ENCODE assay signal across 15 cellular contexts in genomic region chr19:15129856-15130580, GRCh38. TPM values are rescaled to one million over a fixed set of nuclear protein-coding genes. Genes with fewer than 3 reads are reported as not detected.
DNase-seq lines count a peak whose midpoint lies in the region; ATAC-seq and TF ChIP-seq lines count a peak whose summit lies in the region.
"Had no signal": no experiment of that assay in that cellular context is flagged by ENCODE, and none has a peak within 500 bp of the region (broad histone marks: within the 10 kb centered on the region; RNA-seq: fewer than 3 reads in every experiment).

No MANE protein-coding gene starts in this region.

- intact Hi-C loops in activated T-helper 1 cell treated with anti-CD3 and anti-CD28 coated beads, Interleukin-12 subunit alpha, Interleukin-12 subunit beta, Interleukin-2, Interleukin-4 antibody, amounts not matched to agents 30 ng/mL and 10 ng/mL and 1 ng/mL, durations not matched to agents 14 hours and 24 hours and 36 hours (cut with micrococcal nuclease) = loop anchor here (5.0 to 10.0 kb wide), 3 partner anchors 332 to 1412 kb away; partner anchors contain the start of genes CHERP and RASAL3

- TF ChIP-seq CTCF in type B pancreatic cell (conservative IDR thresholded peaks at IDR 0.05) = no peak

- no peaks in the 10 kb centered on the region for H3K79me2 ChIP-seq in mesendoderm (ENCODE audit: control insufficient read depth, insufficient read depth, low read length)

- no CpG with 5 or more reads among the region's 16 CpGs for WGBS in mesendoderm (ENCODE audit: extremely low coverage, insufficient coverage, low lambda C conversion rate)

- H3K27ac ChIP-seq in mesendoderm (ENCODE audit: low read depth, low read length) = no peak overlapping the region
- H3K27ac ChIP-seq: SK-N-MC had no signal

- no peaks in the 10 kb centered on the region for H3K4me1 ChIP-seq in mesendoderm (ENCODE audit: control insufficient read depth, low read depth, low read length)

- H3K4me2 ChIP-seq in mesendoderm (ENCODE audit: low read length) = no peak overlapping the region

- H3K9me3 Mint-ChIP-seq in activated T-helper 1 cell treated with anti-CD3 and anti-CD28 coated beads, Interleukin-12 subunit alpha, Interleukin-12 subunit beta, Interleukin-2, Interleukin-4 antibody, amounts not matched to agents 30 ng/mL and 10 ng/mL and 1 ng/mL, durations not matched to agents 14 hours and 24 hours and 36 hours = no peaks in the 10 kb centered on the region
- H3K9me3 Mint-ChIP-seq in type B pancreatic cell = no peaks in the 10 kb centered on the region

- H3K36me3 Mint-ChIP-seq in activated T-helper 1 cell treated with anti-CD3 and anti-CD28 coated beads, Interleukin-12 subunit alpha, Interleukin-12 subunit beta, Interleukin-2, Interleukin-4 antibody, amounts not matched to agents 30 ng/mL and 10 ng/mL and 1 ng/mL, durations not matched to agents 14 hours and 24 hours and 36 hours (ENCODE audit: low read depth) = no peaks in the 10 kb centered on the region
- H3K36me3 Mint-ChIP-seq in type B pancreatic cell = no peaks in the 10 kb centered on the region

- no peaks in the 10 kb centered on the region for H3K79me1 ChIP-seq in mesendoderm (ENCODE audit: low read length)

- no peak overlapping the region for H3K56ac ChIP-seq in mesendoderm (ENCODE audit: low read length)

- peaks cover 29% of the 10 kb centered on the region for H3K4me1 Mint-ChIP-seq in activated T-helper 1 cell treated with anti-CD3 and anti-CD28 coated beads, Interleukin-12 subunit alpha, Interleukin-12 subunit beta, Interleukin-2, Interleukin-4 antibody, amounts not matched to agents 30 ng/mL and 10 ng/mL and 1 ng/mL, durations not matched to agents 14 hours and 24 hours and 36 hours (ENCODE audit: low read depth)
- H3K4me1 Mint-ChIP-seq in type B pancreatic cell (ENCODE audit: unreplicated experiment) = peaks cover 9% of the 10 kb centered on the region

- peaks cover 2% of the 10 kb centered on the region for H3K27me3 Mint-ChIP-seq in activated T-helper 1 cell treated with anti-CD3 and anti-CD28 coated beads, Interleukin-12 subunit alpha, Interleukin-12 subunit beta, Interleukin-2, Interleukin-4 antibody, amounts not matched to agents 30 ng/mL and 10 ng/mL and 1 ng/mL, durations not matched to agents 14 hours and 24 hours and 36 hours (ENCODE audit: insufficient read depth)
- no peaks in the 10 kb centered on the region for H3K27me3 Mint-ChIP-seq in type B pancreatic cell

- no peak overlapping the region for H4K8ac ChIP-seq in mesendoderm (ENCODE audit: low read depth, low read length)

- H3K4me3 Mint-ChIP-seq in activated T-helper 1 cell treated with anti-CD3 and anti-CD28 coated beads, Interleukin-12 subunit alpha, Interleukin-12 subunit beta, Interleukin-2, Interleukin-4 antibody, amounts not matched to agents 30 ng/mL and 10 ng/mL and 1 ng/mL, durations not matched to agents 14 hours and 24 hours and 36 hours = peak overlapping the region; percentile 47
- peak overlapping the region; percentile 53 for H3K4me3 Mint-ChIP-seq in type B pancreatic cell

- H2AK5ac ChIP-seq in mesendoderm (ENCODE audit: low read length) = no peak overlapping the region

- H3K23ac ChIP-seq in mesendoderm (ENCODE audit: low read length) = no peak overlapping the region

- no peak overlapping the region for H2BK15ac ChIP-seq in mesendoderm (replicated peaks; ENCODE audit: low read depth)

- H2BK120ac ChIP-seq in mesendoderm (ENCODE audit: low read depth, low read length) = no peak overlapping the region

- no peak for ATAC-seq in HG03520 (IDR thresholded peaks at IDR 0.05; ENCODE audit: unreplicated experiment)

- H2BK5ac ChIP-seq in mesendoderm (ENCODE audit: low read length) = no peak overlapping the region

- H3K18ac ChIP-seq in mesendoderm (ENCODE audit: low read length) = no peak overlapping the region

- peak overlapping the region; percentile 91 for H3K27ac Mint-ChIP-seq in activated T-helper 1 cell treated with anti-CD3 and anti-CD28 coated beads, Interleukin-12 subunit alpha, Interleukin-12 subunit beta, Interleukin-2, Interleukin-4 antibody, amounts not matched to agents 30 ng/mL and 10 ng/mL and 1 ng/mL, durations not matched to agents 14 hours and 24 hours and 36 hours
- H3K27ac Mint-ChIP-seq in type B pancreatic cell = peak overlapping the region; percentile 96

- no peak overlapping the region for H4K5ac ChIP-seq in mesendoderm (ENCODE audit: low read length)

- H3K9ac ChIP-seq in mesendoderm (ENCODE audit: low read length) = no peak overlapping the region

- H3K36me3 ChIP-seq in mesendoderm (ENCODE audit: control insufficient read depth, insufficient read depth, low read length) = no peaks in the 10 kb centered on the region

- H3K4me3 ChIP-seq in mesendoderm (ENCODE audit: low read length) = no peak overlapping the region
- H3K4me3 ChIP-seq: SK-N-MC had no signal

- H3K4ac ChIP-seq in mesendoderm (ENCODE audit: low read depth, low read length) = no peak overlapping the region

- H3K27me3 ChIP-seq in mesendoderm (ENCODE audit: insufficient read depth, low read length, poor library complexity) = no peaks in the 10 kb centered on the region

- peak; percentile 53 for DNase-seq in activated CD8-positive, alpha-beta memory T cell treated with anti-CD3 and anti-CD28 coated beads, Interleukin-2, amount 50 U/mL, for 4 hours
- DNase-seq in activated CD8-positive, alpha-beta memory T cell treated with anti-CD3 and anti-CD28 coated beads for 24 hours = no peak
- DNase-seq in activated T-helper 1 cell treated with anti-CD3 and anti-CD28 coated beads, Interleukin-12 subunit alpha, Interleukin-12 subunit beta, Interleukin-2, Interleukin-4 antibody, amounts not matched to agents 30 ng/mL and 10 ng/mL and 1 ng/mL, durations not matched to agents 14 hours and 24 hours and 36 hours (ENCODE audit: low spot score) = no peak
- DNase-seq in mesendoderm (peak; percentile 28), type B pancreatic cell (ENCODE audit: extremely low spot score, unreplicated experiment) (no peak), NCI-H1417 (lab: John Stamatoyannopoulos, UW) (no peak), amygdala (lab: John Stamatoyannopoulos, UW) (no peak)
- DNase-seq: glutamatergic neuron, NCI-H2171 had no signal

RNA-seq across cellular contexts. Expression of gene SYDE1, which starts 22.8 kb away (rescaled TPM):
- 1.6 and 1.7 TPM in 2 replicates for total RNA-seq in activated T-helper 1 cell treated with anti-CD3 and anti-CD28 coated beads, Interleukin-12 subunit alpha, Interleukin-12 subunit beta, Interleukin-2, Interleukin-4 antibody, amounts not matched to agents 30 ng/mL and 10 ng/mL and 1 ng/mL, durations not matched to agents 14 hours and 24 hours and 36 hours
- polyA plus RNA-seq in mesendoderm (2013, experiment 1 of 2) = 9.7 TPM
- 9.9 TPM for polyA plus RNA-seq in mesendoderm (2013, experiment 2 of 2)
- 7.3 and 23.7 TPM in 2 replicates for total RNA-seq in type B pancreatic cell (ENCODE audit: low replicate concordance)

RNA-seq across cellular contexts. Expression of gene OR1I1, which starts 48.0 kb away (rescaled TPM):
- not detected in 2 replicates for total RNA-seq in activated T-helper 1 cell treated with anti-CD3 and anti-CD28 coated beads, Interleukin-12 subunit alpha, Interleukin-12 subunit beta, Interleukin-2, Interleukin-4 antibody, amounts not matched to agents 30 ng/mL and 10 ng/mL and 1 ng/mL, durations not matched to agents 14 hours and 24 hours and 36 hours
- not detected for polyA plus RNA-seq in mesendoderm (2013, experiment 1 of 2)
- not detected for polyA plus RNA-seq in mesendoderm (2013, experiment 2 of 2)
- total RNA-seq in type B pancreatic cell (ENCODE audit: low replicate concordance) = not detected in 2 replicates
- total RNA-seq: HT1080, mucosa of gallbladder, urinary bladder had no signal
- polyA plus RNA-seq: AG04450, urinary bladder had no signal

Comparison
In these comparisons a context has a peak if more than half of its experiments do, and no peak if none do; other contexts are left out.
1. DNase-seq: peak in activated CD8-positive, alpha-beta memory T cell treated with anti-CD3 and anti-CD28 coated beads, Interleukin-2, amount 50 U/mL, for 4 hours (single experiment) and mesendoderm (single experiment); none in activated CD8-positive, alpha-beta memory T cell treated with anti-CD3 and anti-CD28 coated beads for 24 hours (single experiment), activated T-helper 1 cell treated with anti-CD3 and anti-CD28 coated beads, Interleukin-12 subunit alpha, Interleukin-12 subunit beta, Interleukin-2, Interleukin-4 antibody, amounts not matched to agents 30 ng/mL and 10 ng/mL and 1 ng/mL, durations not matched to agents 14 hours and 24 hours and 36 hours (single experiment), type B pancreatic cell (single experiment), NCI-H1417 (0 of 3) and amygdala (0 of 56).